1 cellular context compared by ENCODE assay signal in genomic region chr22:37823134-37823985, GRCh38.
TF ChIP-seq lines count a peak whose summit lies in the region.

Gene GALR3 (plus strand): TSS chr22:37823382. CDS start chr22:37823407, 25 bp downstream.

TF ChIP-seq in K562, 482 proteins besides CTCF, POLR2A, EP300 and RAD21 (continued from another document):
- TF ChIP-seq AFF4 (CRISPR knock-in tag; IDR thresholded peaks at IDR 0.05): no peak
- no peak for TF ChIP-seq TAF1 (IDR thresholded peaks at IDR 0.05; ENCODE audit: control insufficient read depth, extremely low read depth, insufficient read depth, low read length, severe bottlenecking)
- no peak for TF ChIP-seq NONO (IDR thresholded peaks at IDR 0.05; ENCODE audit: low read depth in 2 of 2, low read length in 1 of 2)
TF ChIP-seq in K562: peak in this region for 1.
